ENCODE assay signal across 1 cellular context in the genomic region with DNA sequence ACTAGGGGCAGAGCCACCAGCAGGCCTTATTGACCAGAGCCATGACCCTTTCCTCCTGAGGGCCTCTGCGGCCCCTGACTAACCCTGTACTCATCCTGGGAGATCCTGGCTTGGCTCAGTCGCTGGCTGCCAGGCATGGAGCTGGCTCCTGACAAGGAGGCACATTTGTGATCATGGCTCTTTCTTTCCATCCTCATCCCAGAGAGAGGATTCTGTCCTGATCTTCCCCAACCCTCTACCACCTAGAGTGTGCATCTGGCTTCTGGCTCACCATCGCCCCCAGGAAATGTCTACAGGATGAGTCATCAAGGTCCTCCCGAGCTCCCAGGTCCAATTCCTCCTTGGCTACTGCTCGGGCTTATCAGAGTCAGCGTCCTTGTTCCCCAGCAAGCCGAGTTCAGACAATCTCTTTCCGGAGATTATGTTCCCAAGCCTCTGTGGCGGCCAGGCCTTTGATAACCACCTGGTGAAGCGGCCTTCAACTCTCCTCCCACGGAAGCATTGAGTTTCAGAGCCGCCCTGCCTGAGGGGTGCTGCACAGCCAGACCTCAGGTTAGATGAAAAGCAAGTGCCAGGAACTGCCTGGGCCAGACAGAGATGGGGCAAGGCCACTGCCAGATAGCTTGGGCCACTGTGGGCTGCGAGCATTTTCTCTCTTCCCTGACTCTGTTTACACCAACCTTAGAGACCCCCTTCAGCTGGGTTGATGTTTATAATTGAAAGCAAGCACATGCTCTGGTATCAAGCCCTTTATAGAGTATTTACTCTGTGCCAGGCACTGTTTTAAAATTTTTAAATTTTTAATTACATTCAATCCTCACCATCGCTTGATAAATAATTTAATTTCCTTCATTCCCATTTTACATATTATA.
TF ChIP-seq lines count a peak whose summit lies in the region.

No MANE protein-coding gene starts in this region.

TF ChIP-seq in HepG2, 621 proteins besides CTCF, POLR2A, EP300 and RAD21 (continued from another document and continues in another):
- TF ChIP-seq ISX (CRISPR knock-in tag; conservative IDR thresholded peaks at IDR 0.05) (no peak), JUNB (CRISPR knock-in tag; IDR thresholded peaks at IDR 0.05; ENCODE audit: borderline replicate concordance) (peak; percentile 87; the same call in 1 of the 2 replicates), ZNF430 (CRISPR knock-in tag; IDR thresholded peaks at IDR 0.05) (no peak), HIVEP1 (CRISPR knock-in tag; IDR thresholded peaks at IDR 0.05) (no peak), TARDBP (CRISPR knock-in tag; IDR thresholded peaks at IDR 0.05) (peak; percentile 30; the same call in 1 of the 2 replicates), HMG20A (CRISPR knock-in tag; IDR thresholded peaks at IDR 0.05; ENCODE audit: borderline replicate concordance) (peak; percentile 65; the same call in 1 of the 2 replicates), SIX1 (CRISPR knock-in tag; IDR thresholded peaks at IDR 0.05; ENCODE audit: borderline replicate concordance) (peak; percentile 79; the same call in 1 of the 2 replicates), ZNF713 (CRISPR knock-in tag; IDR thresholded peaks at IDR 0.05) (no peak), HOXA9 (CRISPR knock-in tag; IDR thresholded peaks at IDR 0.05; ENCODE audit: borderline replicate concordance) (no peak), PLRG1 (conservative IDR thresholded peaks at IDR 0.05) (no peak), ISL2 (CRISPR knock-in tag; IDR thresholded peaks at IDR 0.05) (peak; percentile 46; the same call in 1 of the 2 replicates), SOX13 (IDR thresholded peaks at IDR 0.05) (no peak), SOX13 (CRISPR knock-in tag; conservative IDR thresholded peaks at IDR 0.05 in 1 of 2, IDR thresholded peaks at IDR 0.05 in 1 of 2) (peak in 1 of 2 experiments; percentile 62; a peak in 2 of 4 replicates), KMT2B (CRISPR knock-in tag; IDR thresholded peaks at IDR 0.05) (no peak), TAF1 (CRISPR knock-in tag; IDR thresholded peaks at IDR 0.05) (no peak), MYC (CRISPR knock-in tag; IDR thresholded peaks at IDR 0.05; ENCODE audit: borderline replicate concordance) (peak; percentile 17; the same call in 1 of the 2 replicates), RXRA (CRISPR knock-in tag; IDR thresholded peaks at IDR 0.05) (peak; percentile 53; the same call in 1 of the 2 replicates), SP5 (CRISPR knock-in tag; IDR thresholded peaks at IDR 0.05; ENCODE audit: borderline replicate concordance, low read depth) (peak; percentile 52; the same call in 1 of the 2 replicates), DPF2 (CRISPR knock-in tag; IDR thresholded peaks at IDR 0.05; ENCODE audit: borderline replicate concordance, low read depth) (peak; percentile 36; the same call in 1 of the 2 replicates), CBFB (CRISPR knock-in tag; IDR thresholded peaks at IDR 0.05) (0 out of 2 replicates have a peak, but pooled peaks have one; percentile 23), DR1 (CRISPR knock-in tag; IDR thresholded peaks at IDR 0.05) (no peak), ARHGAP35 (CRISPR knock-in tag; IDR thresholded peaks at IDR 0.05; ENCODE audit: borderline replicate concordance) (no peak), SALL1 (CRISPR knock-in tag; IDR thresholded peaks at IDR 0.05) (0 out of 2 replicates have a peak, but pooled peaks have one; percentile 27), HDAC2 (CRISPR knock-in tag; IDR thresholded peaks at IDR 0.05) (peak; percentile 51; the same call in 1 of the 2 replicates), ZSCAN29 (CRISPR knock-in tag; conservative IDR thresholded peaks at IDR 0.05) (0 out of 2 replicates have a peak, but pooled peaks have one; percentile 72), KDM2A (CRISPR knock-in tag; IDR thresholded peaks at IDR 0.05; ENCODE audit: borderline replicate concordance, low read depth) (peak; percentile 29; the same call in 1 of the 2 replicates), ZMYM4 (CRISPR knock-in tag; IDR thresholded peaks at IDR 0.05) (no peak), PHF21A (CRISPR knock-in tag; IDR thresholded peaks at IDR 0.05) (peak; percentile 48; the same call in 1 of the 2 replicates), SOX5 (CRISPR knock-in tag; IDR thresholded peaks at IDR 0.05; ENCODE audit: borderline replicate concordance) (peak; percentile 68; the same call in 1 of the 2 replicates), TEAD3 (CRISPR knock-in tag; optimal IDR thresholded peaks at IDR 0.05; ENCODE audit: borderline replicate concordance) (peak; percentile 80), TCF7 (IDR thresholded peaks at IDR 0.05; ENCODE audit: low read depth) (peak; percentile 78; the same call in 1 of the 2 replicates), ZFP36L2 (CRISPR knock-in tag; IDR thresholded peaks at IDR 0.05) (no peak), ZNF644 (CRISPR knock-in tag; IDR thresholded peaks at IDR 0.05; ENCODE audit: low read depth) (peak; percentile 28; the same call in 1 of the 2 replicates), ZFY (CRISPR knock-in tag; IDR thresholded peaks at IDR 0.05) (peak; percentile 43; the same call in 1 of the 2 replicates), TMF1 (CRISPR knock-in tag; IDR thresholded peaks at IDR 0.05; ENCODE audit: low read depth) (no peak), FOXA1 (IDR thresholded peaks at IDR 0.05) (no peak), FOXA1 (CRISPR knock-in tag; IDR thresholded peaks at IDR 0.05) (peak; percentile 77), RARA (CRISPR knock-in tag; IDR thresholded peaks at IDR 0.05) (peak; percentile 68)
- TF ChIP-seq, protein P1, sequence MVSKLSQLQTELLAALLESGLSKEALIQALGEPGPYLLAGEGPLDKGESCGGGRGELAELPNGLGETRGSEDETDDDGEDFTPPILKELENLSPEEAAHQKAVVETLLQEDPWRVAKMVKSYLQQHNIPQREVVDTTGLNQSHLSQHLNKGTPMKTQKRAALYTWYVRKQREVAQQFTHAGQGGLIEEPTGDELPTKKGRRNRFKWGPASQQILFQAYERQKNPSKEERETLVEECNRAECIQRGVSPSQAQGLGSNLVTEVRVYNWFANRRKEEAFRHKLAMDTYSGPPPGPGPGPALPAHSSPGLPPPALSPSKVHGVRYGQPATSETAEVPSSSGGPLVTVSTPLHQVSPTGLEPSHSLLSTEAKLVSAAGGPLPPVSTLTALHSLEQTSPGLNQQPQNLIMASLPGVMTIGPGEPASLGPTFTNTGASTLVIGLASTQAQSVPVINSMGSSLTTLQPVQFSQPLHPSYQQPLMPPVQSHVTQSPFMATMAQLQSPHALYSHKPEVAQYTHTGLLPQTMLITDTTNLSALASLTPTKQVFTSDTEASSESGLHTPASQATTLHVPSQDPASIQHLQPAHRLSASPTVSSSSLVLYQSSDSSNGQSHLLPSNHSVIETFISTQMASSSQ (IDR thresholded peaks at IDR 0.05; ENCODE audit: low read depth): no peak
- TF ChIP-seq, protein P1 (CRISPR knock-in tag; IDR thresholded peaks at IDR 0.05; ENCODE audit: borderline replicate concordance): peak; percentile 46; the same call in 1 of the 2 replicates
- TF ChIP-seq, protein P2, sequence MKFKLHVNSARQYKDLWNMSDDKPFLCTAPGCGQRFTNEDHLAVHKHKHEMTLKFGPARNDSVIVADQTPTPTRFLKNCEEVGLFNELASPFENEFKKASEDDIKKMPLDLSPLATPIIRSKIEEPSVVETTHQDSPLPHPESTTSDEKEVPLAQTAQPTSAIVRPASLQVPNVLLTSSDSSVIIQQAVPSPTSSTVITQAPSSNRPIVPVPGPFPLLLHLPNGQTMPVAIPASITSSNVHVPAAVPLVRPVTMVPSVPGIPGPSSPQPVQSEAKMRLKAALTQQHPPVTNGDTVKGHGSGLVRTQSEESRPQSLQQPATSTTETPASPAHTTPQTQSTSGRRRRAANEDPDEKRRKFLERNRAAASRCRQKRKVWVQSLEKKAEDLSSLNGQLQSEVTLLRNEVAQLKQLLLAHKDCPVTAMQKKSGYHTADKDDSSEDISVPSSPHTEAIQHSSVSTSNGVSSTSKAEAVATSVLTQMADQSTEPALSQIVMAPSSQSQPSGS (CRISPR knock-in tag; IDR thresholded peaks at IDR 0.05): peak; percentile 52; the same call in 1 of the 2 replicates
- TF ChIP-seq, protein P3, sequence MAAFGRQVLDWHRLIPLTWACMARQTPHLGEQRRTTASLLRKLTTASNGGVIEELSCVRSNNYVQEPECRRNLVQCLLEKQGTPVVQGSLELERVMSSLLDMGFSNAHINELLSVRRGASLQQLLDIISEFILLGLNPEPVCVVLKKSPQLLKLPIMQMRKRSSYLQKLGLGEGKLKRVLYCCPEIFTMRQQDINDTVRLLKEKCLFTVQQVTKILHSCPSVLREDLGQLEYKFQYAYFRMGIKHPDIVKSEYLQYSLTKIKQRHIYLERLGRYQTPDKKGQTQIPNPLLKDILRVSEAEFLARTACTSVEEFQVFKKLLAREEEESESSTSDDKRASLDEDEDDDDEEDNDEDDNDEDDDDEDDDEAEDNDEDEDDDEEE (CRISPR knock-in tag; IDR thresholded peaks at IDR 0.05): no peak
- TF ChIP-seq, protein P4, sequence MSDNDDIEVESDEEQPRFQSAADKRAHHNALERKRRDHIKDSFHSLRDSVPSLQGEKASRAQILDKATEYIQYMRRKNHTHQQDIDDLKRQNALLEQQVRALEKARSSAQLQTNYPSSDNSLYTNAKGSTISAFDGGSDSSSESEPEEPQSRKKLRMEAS (IDR thresholded peaks at IDR 0.05): 0 out of 2 replicates have a peak, but pooled peaks have one; percentile 13
- TF ChIP-seq, protein P5, sequence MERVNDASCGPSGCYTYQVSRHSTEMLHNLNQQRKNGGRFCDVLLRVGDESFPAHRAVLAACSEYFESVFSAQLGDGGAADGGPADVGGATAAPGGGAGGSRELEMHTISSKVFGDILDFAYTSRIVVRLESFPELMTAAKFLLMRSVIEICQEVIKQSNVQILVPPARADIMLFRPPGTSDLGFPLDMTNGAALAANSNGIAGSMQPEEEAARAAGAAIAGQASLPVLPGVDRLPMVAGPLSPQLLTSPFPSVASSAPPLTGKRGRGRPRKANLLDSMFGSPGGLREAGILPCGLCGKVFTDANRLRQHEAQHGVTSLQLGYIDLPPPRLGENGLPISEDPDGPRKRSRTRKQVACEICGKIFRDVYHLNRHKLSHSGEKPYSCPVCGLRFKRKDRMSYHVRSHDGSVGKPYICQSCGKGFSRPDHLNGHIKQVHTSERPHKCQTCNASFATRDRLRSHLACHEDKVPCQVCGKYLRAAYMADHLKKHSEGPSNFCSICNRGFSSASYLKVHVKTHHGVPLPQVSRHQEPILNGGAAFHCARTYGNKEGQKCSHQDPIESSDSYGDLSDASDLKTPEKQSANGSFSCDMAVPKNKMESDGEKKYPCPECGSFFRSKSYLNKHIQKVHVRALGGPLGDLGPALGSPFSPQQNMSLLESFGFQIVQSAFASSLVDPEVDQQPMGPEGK (CRISPR knock-in tag; IDR thresholded peaks at IDR 0.05): peak; percentile 42; the same call in 1 of the 2 replicates
- TF ChIP-seq, protein P6, sequence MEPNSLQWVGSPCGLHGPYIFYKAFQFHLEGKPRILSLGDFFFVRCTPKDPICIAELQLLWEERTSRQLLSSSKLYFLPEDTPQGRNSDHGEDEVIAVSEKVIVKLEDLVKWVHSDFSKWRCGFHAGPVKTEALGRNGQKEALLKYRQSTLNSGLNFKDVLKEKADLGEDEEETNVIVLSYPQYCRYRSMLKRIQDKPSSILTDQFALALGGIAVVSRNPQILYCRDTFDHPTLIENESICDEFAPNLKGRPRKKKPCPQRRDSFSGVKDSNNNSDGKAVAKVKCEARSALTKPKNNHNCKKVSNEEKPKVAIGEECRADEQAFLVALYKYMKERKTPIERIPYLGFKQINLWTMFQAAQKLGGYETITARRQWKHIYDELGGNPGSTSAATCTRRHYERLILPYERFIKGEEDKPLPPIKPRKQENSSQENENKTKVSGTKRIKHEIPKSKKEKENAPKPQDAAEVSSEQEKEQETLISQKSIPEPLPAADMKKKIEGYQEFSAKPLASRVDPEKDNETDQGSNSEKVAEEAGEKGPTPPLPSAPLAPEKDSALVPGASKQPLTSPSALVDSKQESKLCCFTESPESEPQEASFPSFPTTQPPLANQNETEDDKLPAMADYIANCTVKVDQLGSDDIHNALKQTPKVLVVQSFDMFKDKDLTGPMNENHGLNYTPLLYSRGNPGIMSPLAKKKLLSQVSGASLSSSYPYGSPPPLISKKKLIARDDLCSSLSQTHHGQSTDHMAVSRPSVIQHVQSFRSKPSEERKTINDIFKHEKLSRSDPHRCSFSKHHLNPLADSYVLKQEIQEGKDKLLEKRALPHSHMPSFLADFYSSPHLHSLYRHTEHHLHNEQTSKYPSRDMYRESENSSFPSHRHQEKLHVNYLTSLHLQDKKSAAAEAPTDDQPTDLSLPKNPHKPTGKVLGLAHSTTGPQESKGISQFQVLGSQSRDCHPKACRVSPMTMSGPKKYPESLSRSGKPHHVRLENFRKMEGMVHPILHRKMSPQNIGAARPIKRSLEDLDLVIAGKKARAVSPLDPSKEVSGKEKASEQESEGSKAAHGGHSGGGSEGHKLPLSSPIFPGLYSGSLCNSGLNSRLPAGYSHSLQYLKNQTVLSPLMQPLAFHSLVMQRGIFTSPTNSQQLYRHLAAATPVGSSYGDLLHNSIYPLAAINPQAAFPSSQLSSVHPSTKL (CRISPR knock-in tag; IDR thresholded peaks at IDR 0.05): peak; percentile 64
- TF ChIP-seq, protein P7, sequence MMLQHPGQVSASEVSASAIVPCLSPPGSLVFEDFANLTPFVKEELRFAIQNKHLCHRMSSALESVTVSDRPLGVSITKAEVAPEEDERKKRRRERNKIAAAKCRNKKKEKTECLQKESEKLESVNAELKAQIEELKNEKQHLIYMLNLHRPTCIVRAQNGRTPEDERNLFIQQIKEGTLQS (CRISPR knock-in tag; IDR thresholded peaks at IDR 0.05): peak; percentile 97
- TF ChIP-seq, protein P8, sequence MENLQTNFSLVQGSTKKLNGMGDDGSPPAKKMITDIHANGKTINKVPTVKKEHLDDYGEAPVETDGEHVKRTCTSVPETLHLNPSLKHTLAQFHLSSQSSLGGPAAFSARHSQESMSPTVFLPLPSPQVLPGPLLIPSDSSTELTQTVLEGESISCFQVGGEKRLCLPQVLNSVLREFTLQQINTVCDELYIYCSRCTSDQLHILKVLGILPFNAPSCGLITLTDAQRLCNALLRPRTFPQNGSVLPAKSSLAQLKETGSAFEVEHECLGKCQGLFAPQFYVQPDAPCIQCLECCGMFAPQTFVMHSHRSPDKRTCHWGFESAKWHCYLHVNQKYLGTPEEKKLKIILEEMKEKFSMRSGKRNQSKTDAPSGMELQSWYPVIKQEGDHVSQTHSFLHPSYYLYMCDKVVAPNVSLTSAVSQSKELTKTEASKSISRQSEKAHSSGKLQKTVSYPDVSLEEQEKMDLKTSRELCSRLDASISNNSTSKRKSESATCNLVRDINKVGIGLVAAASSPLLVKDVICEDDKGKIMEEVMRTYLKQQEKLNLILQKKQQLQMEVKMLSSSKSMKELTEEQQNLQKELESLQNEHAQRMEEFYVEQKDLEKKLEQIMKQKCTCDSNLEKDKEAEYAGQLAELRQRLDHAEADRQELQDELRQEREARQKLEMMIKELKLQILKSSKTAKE (CRISPR knock-in tag; IDR thresholded peaks at IDR 0.05; ENCODE audit: borderline replicate concordance): peak; percentile 47; the same call in 1 of the 2 replicates
